Comparison of ENCODE assay signal across 1 cellular context in genomic region chrX:139023531-139023930, GRCh38.
TF ChIP-seq lines count a peak whose summit lies in the region.

No MANE protein-coding gene starts in this region.

TF ChIP-seq in HEK293, 187 proteins besides CTCF, POLR2A, EP300 and RAD21 (continued from another document):
- peak; percentile 93 for TF ChIP-seq ATF2 (tag by site-specific recombination; IDR thresholded peaks at IDR 0.05; ENCODE audit: low read depth)
- no peak for TF ChIP-seq PRDM6 (tag by site-specific recombination; IDR thresholded peaks at IDR 0.05)
